In the genomic region with DNA sequence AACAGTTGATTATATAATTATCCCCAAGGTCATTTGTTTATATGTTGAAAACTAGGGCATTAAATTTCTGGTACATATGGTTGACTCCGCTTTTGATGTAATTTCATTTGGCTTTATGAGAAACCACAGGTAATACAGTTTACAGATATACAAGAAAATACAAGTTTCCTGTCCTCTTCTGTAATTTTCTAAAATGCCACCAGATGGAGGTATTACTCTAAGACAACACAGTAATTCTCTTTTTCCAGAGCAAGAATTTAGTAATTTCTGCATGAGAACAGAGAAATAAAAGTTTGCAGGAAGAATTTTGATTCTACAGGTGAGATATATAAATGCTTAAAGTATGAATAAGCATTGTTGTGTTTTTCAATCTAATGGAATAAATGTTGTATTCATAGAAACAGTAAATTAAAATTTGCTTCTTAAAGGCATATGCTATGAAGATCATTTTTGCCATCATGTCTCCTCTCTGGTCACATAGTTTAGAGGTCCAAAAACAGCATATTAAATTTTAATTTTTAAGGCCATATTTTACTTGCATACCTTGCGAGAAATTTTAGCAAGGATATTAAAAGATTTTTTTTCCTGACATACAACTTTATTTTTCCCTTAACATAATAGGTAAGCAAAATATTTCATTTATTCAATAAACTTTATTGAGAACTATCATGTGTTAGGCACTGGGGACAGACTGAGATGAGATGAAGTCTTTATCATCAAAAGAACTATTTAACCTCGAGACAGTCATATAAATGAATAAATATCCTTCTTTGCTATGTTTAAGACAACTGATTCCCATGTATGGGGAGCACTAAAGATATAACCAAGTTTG, we compare ENCODE assay signal across 8 cellular contexts. TPM values are rescaled to one million over a fixed set of nuclear protein-coding genes. Genes with fewer than 3 reads are reported as not detected.
DNase-seq lines count a peak whose midpoint lies in the region; ATAC-seq, FAIRE-seq and TF ChIP-seq lines count a peak whose summit lies in the region.

No MANE protein-coding gene starts in this region.

- intact Hi-C loops in stomach (cut with DNase I; ENCODE audit: low total_unique reads), result loop anchor here (5.0 kb wide), 1 partner anchor 151 kb away; no protein-coding TSS in a partner anchor

- no peak overlapping the region for H3K4me3 ChIP-seq in stomach

- peak; percentile 91 for FAIRE-seq in TTC549 (lab: Jason Lieb, UNC)

- TF ChIP-seq POLR2A in stomach (IDR thresholded peaks at IDR 0.05), result no peak

- H3K27ac ChIP-seq in stomach, result no peak overlapping the region

- TF ChIP-seq EP300 in stomach (IDR thresholded peaks at IDR 0.05), result no peak

- 63 to 80% (median 68%) methylated on average over 3 of the region's 3 CpGs for whole genome bisulfite sequencing in stomach, 5 donors

- ATAC-seq in GM18511 (IDR thresholded peaks at IDR 0.05; ENCODE audit: unreplicated experiment) (peak; percentile 75), HG02571 (IDR thresholded peaks at IDR 0.05; ENCODE audit: unreplicated experiment) (no peak)

- no peaks in the 10 kb centered on the region for H3K9me3 ChIP-seq in stomach

- H3K4me1 ChIP-seq in stomach, result peaks cover 0 to 41% (median 16%) of the 10 kb centered on the region in 4 donors

- DNase-seq in CD1c-positive myeloid dendritic cell (ENCODE audit: extremely low spot score) (peak; percentile 76), KG1 (lab: John Stamatoyannopoulos, UW) (peak; percentile 2), globus pallidus (ENCODE audit: low spot score) (peak; percentile 48), stomach (no peak), NCI-H128 (lab: John Stamatoyannopoulos, UW; ENCODE audit: unreplicated experiment) (no peak)

- H3K27me3 ChIP-seq in stomach, result no peaks in the 10 kb centered on the region

- H3K36me3 ChIP-seq in stomach, result peaks cover 0 to 38% (median 35%) of the 10 kb centered on the region in 4 donors

- peak in 5 of 7 experiments; percentile 58 to 75 (median 69) for TF ChIP-seq CTCF in stomach (IDR thresholded peaks at IDR 0.05)

RNA-seq across cellular contexts. Expression of a gene that starts 22.7 kb away (rescaled TPM):
- 100 to 1,000 TPM in 2 of 5 donors, 10 to 100 TPM in 3; 15.1 to 119 (median 50.0) TPM for total RNA-seq in stomach
- polyA plus RNA-seq in stomach, result 10 to 100 TPM in 1 of 3 donors, 1 to 10 TPM in 2; 8.0 to 24.6 (median 9.6) TPM

Comparison
In these comparisons a context has a peak if more than half of its experiments do, and no peak if none do; other contexts are left out.
1. DNase-seq: peak in CD1c-positive myeloid dendritic cell (single experiment), KG1 (single experiment) and globus pallidus (single experiment); none in stomach (single experiment) and NCI-H128 (single experiment).